ENCODE assay signal across 10 cellular contexts in genomic region chr3:101781166-101781565, GRCh38. TPM values are rescaled to one million over a fixed set of nuclear protein-coding genes. Genes with fewer than 3 reads are reported as not detected.
A peak's percentile ranks its signal among the peaks of the same experiment; 100 is the strongest.
DNase-seq lines count a peak whose midpoint lies in the region; ATAC-seq and TF ChIP-seq lines count a peak whose summit lies in the region.
"Had no signal": no experiment of that assay in that cellular context is flagged by ENCODE, and none has a peak within 500 bp of the region (broad histone marks: within the 10 kb centered on the region; RNA-seq: fewer than 3 reads in every experiment).

No MANE protein-coding gene starts in this region.

- DNase-seq in A172 (ENCODE audit: low spot score) (peak; percentile 5), DND-41 (no peak), NCI-H2227 (lab: John Stamatoyannopoulos, UW; ENCODE audit: unreplicated experiment) (no peak), NCI-H526 treated with DMSO at 0.1 percent for 48 hours (lab: John Stamatoyannopoulos, UW) (no peak), foreskin keratinocyte (no peak)
- no peak for DNase-seq in activated T-helper 1 cell treated with anti-CD3 and anti-CD28 coated beads, Interleukin-12 subunit alpha, Interleukin-12 subunit beta, Interleukin-2, Interleukin-4 antibody, amounts not matched to agents 30 ng/mL and 10 ng/mL and 1 ng/mL, durations not matched to agents 14 hours and 24 hours and 36 hours (ENCODE audit: low spot score)
- DNase-seq: DMS153, esophagus squamous epithelium had no signal

- peaks cover 34% of the 10 kb centered on the region for H3K36me3 ChIP-seq in DND-41 (ENCODE audit: insufficient read depth, low read length)
- peaks cover 10% of the 10 kb centered on the region for H3K36me3 ChIP-seq in iPS-18a (ENCODE audit: control insufficient read depth, low read depth, low read length)

- no peaks in the 10 kb centered on the region for H3K9me3 Mint-ChIP-seq in activated T-helper 1 cell treated with anti-CD3 and anti-CD28 coated beads, Interleukin-12 subunit alpha, Interleukin-12 subunit beta, Interleukin-2, Interleukin-4 antibody, amounts not matched to agents 30 ng/mL and 10 ng/mL and 1 ng/mL, durations not matched to agents 14 hours and 24 hours and 36 hours

- ATAC-seq in DND-41 (ENCODE audit: insufficient read depth, low read depth) (no peak), foreskin keratinocyte (no peak), GM21447 (IDR thresholded peaks at IDR 0.05; ENCODE audit: unreplicated experiment) (no peak)

- H3K9me3 ChIP-seq in DND-41 (ENCODE audit: insufficient read depth, low read length, severe bottlenecking) (no peaks in the 10 kb centered on the region), iPS-18a (ENCODE audit: control insufficient read depth, low read depth, low read length) (no peaks in the 10 kb centered on the region)
- H3K9me3 ChIP-seq: esophagus squamous epithelium had no signal

- H3K36me3 Mint-ChIP-seq in activated T-helper 1 cell treated with anti-CD3 and anti-CD28 coated beads, Interleukin-12 subunit alpha, Interleukin-12 subunit beta, Interleukin-2, Interleukin-4 antibody, amounts not matched to agents 30 ng/mL and 10 ng/mL and 1 ng/mL, durations not matched to agents 14 hours and 24 hours and 36 hours (ENCODE audit: low read depth): peaks cover 28% of the 10 kb centered on the region

- H3K4me2 ChIP-seq in DND-41 (ENCODE audit: insufficient read depth, low read length): peak overlapping the region; percentile 78

- H3K9ac ChIP-seq in DND-41 (ENCODE audit: low read depth, low read length) (no peak overlapping the region), iPS-18a (ENCODE audit: low read length) (no peak overlapping the region)

- H3K27ac Mint-ChIP-seq in activated T-helper 1 cell treated with anti-CD3 and anti-CD28 coated beads, Interleukin-12 subunit alpha, Interleukin-12 subunit beta, Interleukin-2, Interleukin-4 antibody, amounts not matched to agents 30 ng/mL and 10 ng/mL and 1 ng/mL, durations not matched to agents 14 hours and 24 hours and 36 hours: no peak overlapping the region

- peak overlapping the region in 1 of 2 experiments; percentile 66; a peak in 1 of 4 replicates for H3K4me3 ChIP-seq in DND-41 (ENCODE audit: low read depth in 1 of 2, low read length in 2 of 2)
- H3K4me3 ChIP-seq in iPS-18a (ENCODE audit: low read length): peak overlapping the region; percentile 69

- no peak for TF ChIP-seq CTCF in DND-41 (IDR thresholded peaks at IDR 0.05; ENCODE audit: borderline replicate concordance, extremely low read depth, low read length, poor library complexity, severe bottlenecking)
- TF ChIP-seq CTCF in foreskin keratinocyte (conservative IDR thresholded peaks at IDR 0.05): no peak

- peaks cover 28% of the 10 kb centered on the region for H3K79me2 ChIP-seq in DND-41 (ENCODE audit: insufficient read depth, low read length)

- peaks cover 57% of the 10 kb centered on the region for H3K4me1 Mint-ChIP-seq in activated T-helper 1 cell treated with anti-CD3 and anti-CD28 coated beads, Interleukin-12 subunit alpha, Interleukin-12 subunit beta, Interleukin-2, Interleukin-4 antibody, amounts not matched to agents 30 ng/mL and 10 ng/mL and 1 ng/mL, durations not matched to agents 14 hours and 24 hours and 36 hours (ENCODE audit: low read depth)

- H3K27me3 ChIP-seq in DND-41 (ENCODE audit: insufficient read depth, low read length, poor library complexity) (no peaks in the 10 kb centered on the region), iPS-18a (ENCODE audit: control insufficient read depth, insufficient read depth, low read length) (peaks cover 8% of the 10 kb centered on the region), foreskin keratinocyte (no peaks in the 10 kb centered on the region)
- H3K27me3 ChIP-seq: esophagus squamous epithelium had no signal

- no peaks in the 10 kb centered on the region for H3K27me3 Mint-ChIP-seq in activated T-helper 1 cell treated with anti-CD3 and anti-CD28 coated beads, Interleukin-12 subunit alpha, Interleukin-12 subunit beta, Interleukin-2, Interleukin-4 antibody, amounts not matched to agents 30 ng/mL and 10 ng/mL and 1 ng/mL, durations not matched to agents 14 hours and 24 hours and 36 hours (ENCODE audit: insufficient read depth)

- peaks cover 44% of the 10 kb centered on the region for H3K4me1 ChIP-seq in DND-41 (ENCODE audit: insufficient read depth, low read length)
- H3K4me1 ChIP-seq in iPS-18a (ENCODE audit: control insufficient read depth, low read depth, low read length): peaks cover 15% of the 10 kb centered on the region
- H3K4me1 ChIP-seq in foreskin keratinocyte: peaks cover 9% of the 10 kb centered on the region

- H3K27ac ChIP-seq in DND-41 (ENCODE audit: low read length) (no peak overlapping the region), iPS-18a (ENCODE audit: low read length) (no peak overlapping the region), foreskin keratinocyte (no peak overlapping the region)

- H4K20me1 ChIP-seq in DND-41 (ENCODE audit: insufficient read depth, low read length): peaks cover 3% of the 10 kb centered on the region; the same call in 1 of the 2 replicates

- no peak overlapping the region for H2AFZ ChIP-seq in DND-41 (ENCODE audit: low read depth, low read length)

- intact Hi-C loops in activated T-helper 1 cell treated with anti-CD3 and anti-CD28 coated beads, Interleukin-12 subunit alpha, Interleukin-12 subunit beta, Interleukin-2, Interleukin-4 antibody, amounts not matched to agents 30 ng/mL and 10 ng/mL and 1 ng/mL, durations not matched to agents 14 hours and 24 hours and 36 hours (cut with micrococcal nuclease): no loop called here

- peak overlapping the region; percentile 96 for H3K4me3 Mint-ChIP-seq in activated T-helper 1 cell treated with anti-CD3 and anti-CD28 coated beads, Interleukin-12 subunit alpha, Interleukin-12 subunit beta, Interleukin-2, Interleukin-4 antibody, amounts not matched to agents 30 ng/mL and 10 ng/mL and 1 ng/mL, durations not matched to agents 14 hours and 24 hours and 36 hours

RNA-seq across cellular contexts. Expression of gene NXPE3, which starts 2.2 kb away (rescaled TPM):
- 13.0 and 16.7 TPM in 2 replicates for total RNA-seq in A172 (2014; rRNA removed; shearing (Covaris generic))
- total RNA-seq in activated T-helper 1 cell treated with anti-CD3 and anti-CD28 coated beads, Interleukin-12 subunit alpha, Interleukin-12 subunit beta, Interleukin-2, Interleukin-4 antibody, amounts not matched to agents 30 ng/mL and 10 ng/mL and 1 ng/mL, durations not matched to agents 14 hours and 24 hours and 36 hours: 17.6 and 17.8 TPM in 2 replicates
- 14.9 and 16.8 TPM in 2 replicates for total RNA-seq in foreskin keratinocyte
- 7.6 and 7.8 TPM in 2 replicates for polyA plus RNA-seq in foreskin keratinocyte

RNA-seq across cellular contexts. Expression of gene CEP97, which starts 56.8 kb away (rescaled TPM):
- 32.2 and 32.9 TPM in 2 replicates for total RNA-seq in A172 (2014; rRNA removed; shearing (Covaris generic))
- 20.2 and 20.6 TPM in 2 replicates for total RNA-seq in activated T-helper 1 cell treated with anti-CD3 and anti-CD28 coated beads, Interleukin-12 subunit alpha, Interleukin-12 subunit beta, Interleukin-2, Interleukin-4 antibody, amounts not matched to agents 30 ng/mL and 10 ng/mL and 1 ng/mL, durations not matched to agents 14 hours and 24 hours and 36 hours
- total RNA-seq in foreskin keratinocyte: 11.1 and 12.0 TPM in 2 replicates
- polyA plus RNA-seq in foreskin keratinocyte: 1.0 and 1.4 TPM in 2 replicates
